19 cellular contexts compared by ENCODE assay signal in the genomic region with DNA sequence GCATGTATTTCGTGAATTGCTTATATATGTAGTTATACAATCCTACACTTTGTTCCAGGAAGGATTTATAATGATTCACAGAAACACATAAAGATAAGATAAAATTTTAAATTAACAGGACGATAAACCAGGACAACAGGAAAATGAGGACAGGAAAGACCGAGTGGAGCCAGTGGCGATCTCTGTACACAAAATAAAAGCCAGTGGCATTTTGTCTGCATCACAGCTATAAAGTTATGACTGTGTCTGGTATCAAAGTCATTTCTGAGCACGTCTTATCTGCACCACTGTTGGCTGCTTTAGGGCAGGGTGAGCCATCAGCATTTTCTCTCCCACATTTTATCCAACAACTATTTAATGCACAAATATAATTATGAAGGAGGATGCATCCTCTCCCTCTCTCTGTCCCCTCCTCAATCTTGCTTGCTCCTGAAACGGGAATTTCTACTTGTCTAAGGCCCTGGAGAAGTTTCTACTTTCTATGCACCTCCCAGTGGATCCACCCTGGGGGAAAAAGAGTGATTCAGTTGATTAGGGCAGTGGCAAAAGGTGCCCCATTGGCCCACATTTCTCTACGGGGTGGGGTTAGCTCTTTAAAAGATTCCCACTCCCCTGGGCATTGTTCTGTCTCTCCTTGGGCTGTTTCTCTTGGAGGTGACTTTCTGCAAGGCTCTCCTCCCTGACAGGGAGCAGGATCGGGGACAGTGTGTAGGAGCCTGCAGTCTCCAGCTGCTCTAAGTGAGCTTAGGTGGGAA.
"Had no signal": no experiment of that assay in that cellular context is flagged by ENCODE, and none has a peak within 500 bp of the region (broad histone marks: within the 10 kb centered on the region; RNA-seq: fewer than 3 reads in every experiment).

No MANE protein-coding gene starts in this region.

- ATAC-seq: activated naive CD4-positive, alpha-beta T cell treated with anti-CD3 and anti-CD28 coated beads, Interleukin-2, amount 50 U/mL, for 72 hours; left lobe of liver; right lobe of liver; stimulated activated naive B cell treated with anti-CD40 and anti-IgM and Interleukin-4, amounts not matched to agents 10 μg/mL and 1 μg/mL and 100 μg/mL, for 72 hours had no signal

- H3K79me2 ChIP-seq: hepatocyte had no signal

- H3K9me3 ChIP-seq: adrenal gland, ovary, right lobe of liver, thoracic aorta had no signal

- H3K27me3 Mint-ChIP-seq: naive B cell; stimulated activated naive B cell treated with anti-CD40 and anti-IgM and Interleukin-4, amounts not matched to agents 10 μg/mL and 1 μg/mL and 100 μg/mL, for 72 hours had no signal

- H3K36me3 ChIP-seq: adrenal gland, ovary, right lobe of liver, thoracic aorta had no signal

- DNase-seq: activated CD4-positive, CD25-positive, alpha-beta regulatory T cell treated with anti-CD3 and anti-CD28 coated beads, Interleukin-2, amount 50 U/mL, for 72 hours; activated CD8-positive, alpha-beta memory T cell treated with anti-CD3 and anti-CD28 coated beads for 24 hours; activated CD8-positive, alpha-beta memory T cell treated with anti-CD3 and anti-CD28 coated beads, Interleukin-2, amount 50 U/mL, for 48 hours; activated gamma-delta T cell treated with Interleukin-2 at 50 U/mL for 16 hours; adrenal gland; effector CD8-positive, alpha-beta T cell; foreskin fibroblast; naive B cell; ovary; right lobe of liver; stimulated activated CD4-positive, alpha-beta T cell treated with anti-CD3 and anti-CD28 coated beads, Interleukin-4, amount 100 ng/mL, for 24 hours; stimulated activated naive B cell treated with anti-CD40 and anti-IgM and Interleukin-4, amounts not matched to agents 10 μg/mL and 1 μg/mL and 100 μg/mL, for 72 hours had no signal

- H3K36me3 Mint-ChIP-seq: naive B cell; stimulated activated naive B cell treated with anti-CD40 and anti-IgM and Interleukin-4, amounts not matched to agents 10 μg/mL and 1 μg/mL and 100 μg/mL, for 72 hours had no signal

- H3K27ac ChIP-seq: adrenal gland, hepatocyte, ovary, right lobe of liver, thoracic aorta had no signal

- H3K4me3 Mint-ChIP-seq: naive B cell; neural crest cell; stimulated activated naive B cell treated with anti-CD40 and anti-IgM and Interleukin-4, amounts not matched to agents 10 μg/mL and 1 μg/mL and 100 μg/mL, for 72 hours had no signal

- H2AFZ ChIP-seq: hepatocyte had no signal

- H3K27me3 ChIP-seq: adrenal gland, hepatocyte, ovary, right lobe of liver had no signal

- FAIRE-seq: endothelial cell of umbilical vein, islet of Langerhans had no signal

- H3K4me1 ChIP-seq: right lobe of liver had no signal

- H3K4me3 ChIP-seq: adrenal gland, hepatocyte, ovary, right lobe of liver, thoracic aorta had no signal

- H3K27ac Mint-ChIP-seq: activated naive CD4-positive, alpha-beta T cell treated with anti-CD3 and anti-CD28 coated beads, Interleukin-2, amount 50 U/mL, for 72 hours; stimulated activated naive B cell treated with anti-CD40 and anti-IgM and Interleukin-4, amounts not matched to agents 10 μg/mL and 1 μg/mL and 100 μg/mL, for 72 hours had no signal

- H3K4me2 ChIP-seq: hepatocyte had no signal
